ENCODE assay signal across 1 cellular context in the genomic region with DNA sequence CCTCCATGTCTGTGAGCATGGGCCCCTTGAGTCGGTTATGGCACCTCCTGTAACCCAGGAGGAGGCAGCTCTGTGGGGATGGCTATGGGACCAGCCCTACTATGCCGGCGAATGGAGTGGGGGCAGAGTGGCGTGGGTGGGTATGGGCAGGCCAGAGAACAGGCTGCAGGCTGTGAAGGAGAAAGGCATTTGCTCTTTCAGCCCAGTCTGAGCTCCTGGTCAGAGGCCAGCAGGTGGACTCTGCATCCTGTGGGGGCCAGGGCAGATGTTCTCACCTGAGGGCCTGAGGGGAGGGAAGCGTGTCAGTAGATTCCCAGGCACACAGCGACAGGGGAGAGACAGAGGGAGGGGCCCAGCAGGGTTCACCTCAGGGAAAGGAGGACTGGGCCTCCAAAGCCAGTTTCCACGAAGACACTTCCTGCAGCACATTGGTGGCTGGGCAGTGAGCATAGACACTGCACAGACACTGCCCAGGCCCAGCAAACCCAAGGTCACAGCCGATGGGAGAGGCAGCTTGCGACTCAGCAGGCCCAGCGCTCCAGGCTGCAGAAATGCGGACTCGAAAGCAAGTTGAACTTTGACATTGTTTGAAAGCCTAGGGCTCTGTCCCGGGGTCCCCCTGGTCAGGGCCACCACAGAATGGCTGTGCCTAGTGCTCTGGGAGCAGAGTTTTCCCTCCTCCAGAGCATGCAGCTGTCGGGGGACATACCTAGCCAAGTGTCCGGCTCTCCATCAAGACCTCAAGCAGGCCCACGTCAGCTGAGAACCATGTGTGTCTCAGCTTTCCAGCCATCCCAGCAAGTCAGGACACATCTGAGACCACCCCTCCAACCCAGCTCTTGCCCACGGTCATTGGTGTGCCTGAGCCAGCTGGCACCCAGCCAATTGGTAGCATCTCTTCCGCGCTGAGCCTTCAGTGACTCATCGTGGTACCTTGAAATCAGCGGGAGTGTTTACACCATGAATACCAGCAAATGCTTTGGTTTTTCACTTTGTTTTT.
TF ChIP-seq lines count a peak whose summit lies in the region.

No MANE protein-coding gene starts in this region.

TF ChIP-seq in HepG2, 621 proteins besides CTCF, POLR2A, EP300 and RAD21 (continues in another document):
- TF ChIP-seq, protein P1, sequence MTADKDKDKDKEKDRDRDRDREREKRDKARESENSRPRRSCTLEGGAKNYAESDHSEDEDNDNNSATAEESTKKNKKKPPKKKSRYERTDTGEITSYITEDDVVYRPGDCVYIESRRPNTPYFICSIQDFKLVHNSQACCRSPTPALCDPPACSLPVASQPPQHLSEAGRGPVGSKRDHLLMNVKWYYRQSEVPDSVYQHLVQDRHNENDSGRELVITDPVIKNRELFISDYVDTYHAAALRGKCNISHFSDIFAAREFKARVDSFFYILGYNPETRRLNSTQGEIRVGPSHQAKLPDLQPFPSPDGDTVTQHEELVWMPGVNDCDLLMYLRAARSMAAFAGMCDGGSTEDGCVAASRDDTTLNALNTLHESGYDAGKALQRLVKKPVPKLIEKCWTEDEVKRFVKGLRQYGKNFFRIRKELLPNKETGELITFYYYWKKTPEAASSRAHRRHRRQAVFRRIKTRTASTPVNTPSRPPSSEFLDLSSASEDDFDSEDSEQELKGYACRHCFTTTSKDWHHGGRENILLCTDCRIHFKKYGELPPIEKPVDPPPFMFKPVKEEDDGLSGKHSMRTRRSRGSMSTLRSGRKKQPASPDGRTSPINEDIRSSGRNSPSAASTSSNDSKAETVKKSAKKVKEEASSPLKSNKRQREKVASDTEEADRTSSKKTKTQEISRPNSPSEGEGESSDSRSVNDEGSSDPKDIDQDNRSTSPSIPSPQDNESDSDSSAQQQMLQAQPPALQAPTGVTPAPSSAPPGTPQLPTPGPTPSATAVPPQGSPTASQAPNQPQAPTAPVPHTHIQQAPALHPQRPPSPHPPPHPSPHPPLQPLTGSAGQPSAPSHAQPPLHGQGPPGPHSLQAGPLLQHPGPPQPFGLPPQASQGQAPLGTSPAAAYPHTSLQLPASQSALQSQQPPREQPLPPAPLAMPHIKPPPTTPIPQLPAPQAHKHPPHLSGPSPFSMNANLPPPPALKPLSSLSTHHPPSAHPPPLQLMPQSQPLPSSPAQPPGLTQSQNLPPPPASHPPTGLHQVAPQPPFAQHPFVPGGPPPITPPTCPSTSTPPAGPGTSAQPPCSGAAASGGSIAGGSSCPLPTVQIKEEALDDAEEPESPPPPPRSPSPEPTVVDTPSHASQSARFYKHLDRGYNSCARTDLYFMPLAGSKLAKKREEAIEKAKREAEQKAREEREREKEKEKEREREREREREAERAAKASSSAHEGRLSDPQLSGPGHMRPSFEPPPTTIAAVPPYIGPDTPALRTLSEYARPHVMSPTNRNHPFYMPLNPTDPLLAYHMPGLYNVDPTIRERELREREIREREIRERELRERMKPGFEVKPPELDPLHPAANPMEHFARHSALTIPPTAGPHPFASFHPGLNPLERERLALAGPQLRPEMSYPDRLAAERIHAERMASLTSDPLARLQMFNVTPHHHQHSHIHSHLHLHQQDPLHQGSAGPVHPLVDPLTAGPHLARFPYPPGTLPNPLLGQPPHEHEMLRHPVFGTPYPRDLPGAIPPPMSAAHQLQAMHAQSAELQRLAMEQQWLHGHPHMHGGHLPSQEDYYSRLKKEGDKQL (CRISPR knock-in tag; IDR thresholded peaks at IDR 0.05; ENCODE audit: low read depth), result no peak
- TF ChIP-seq, protein P2, sequence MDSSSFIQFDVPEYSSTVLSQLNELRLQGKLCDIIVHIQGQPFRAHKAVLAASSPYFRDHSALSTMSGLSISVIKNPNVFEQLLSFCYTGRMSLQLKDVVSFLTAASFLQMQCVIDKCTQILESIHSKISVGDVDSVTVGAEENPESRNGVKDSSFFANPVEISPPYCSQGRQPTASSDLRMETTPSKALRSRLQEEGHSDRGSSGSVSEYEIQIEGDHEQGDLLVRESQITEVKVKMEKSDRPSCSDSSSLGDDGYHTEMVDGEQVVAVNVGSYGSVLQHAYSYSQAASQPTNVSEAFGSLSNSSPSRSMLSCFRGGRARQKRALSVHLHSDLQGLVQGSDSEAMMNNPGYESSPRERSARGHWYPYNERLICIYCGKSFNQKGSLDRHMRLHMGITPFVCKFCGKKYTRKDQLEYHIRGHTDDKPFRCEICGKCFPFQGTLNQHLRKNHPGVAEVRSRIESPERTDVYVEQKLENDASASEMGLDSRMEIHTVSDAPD (CRISPR knock-in tag; IDR thresholded peaks at IDR 0.05), result 0 out of 2 replicates have a peak, but pooled peaks have one; percentile 63
- no peak for TF ChIP-seq HMG20B (CRISPR knock-in tag; conservative IDR thresholded peaks at IDR 0.05)
- 0 out of 2 replicates have a peak, but pooled peaks have one; percentile 62 for TF ChIP-seq EEA1 (CRISPR knock-in tag; IDR thresholded peaks at IDR 0.05; ENCODE audit: borderline replicate concordance)
- TF ChIP-seq, protein P3, sequence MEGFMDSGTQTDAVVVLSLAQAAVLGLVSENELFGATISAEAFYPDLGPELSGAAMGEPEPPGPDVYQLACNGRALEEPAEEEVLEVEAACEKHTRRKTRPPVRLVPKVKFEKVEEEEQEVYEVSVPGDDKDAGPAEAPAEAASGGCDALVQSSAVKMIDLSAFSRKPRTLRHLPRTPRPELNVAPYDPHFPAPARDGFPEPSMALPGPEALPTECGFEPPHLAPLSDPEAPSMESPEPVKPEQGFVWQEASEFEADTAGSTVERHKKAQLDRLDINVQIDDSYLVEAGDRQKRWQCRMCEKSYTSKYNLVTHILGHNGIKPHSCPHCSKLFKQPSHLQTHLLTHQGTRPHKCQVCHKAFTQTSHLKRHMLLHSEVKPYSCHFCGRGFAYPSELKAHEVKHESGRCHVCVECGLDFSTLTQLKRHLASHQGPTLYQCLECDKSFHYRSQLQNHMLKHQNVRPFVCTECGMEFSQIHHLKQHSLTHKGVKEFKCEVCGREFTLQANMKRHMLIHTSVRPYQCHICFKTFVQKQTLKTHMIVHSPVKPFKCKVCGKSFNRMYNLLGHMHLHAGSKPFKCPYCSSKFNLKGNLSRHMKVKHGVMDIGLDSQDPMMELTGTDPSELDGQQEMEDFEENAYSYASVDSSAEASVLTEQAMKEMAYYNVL (CRISPR knock-in tag; IDR thresholded peaks at IDR 0.05; ENCODE audit: borderline replicate concordance), result peak; percentile 18; the same call in 1 of the 2 replicates
- no peak; the same call in 1 of the 2 replicates for TF ChIP-seq MTF2 (CRISPR knock-in tag; IDR thresholded peaks at IDR 0.05; ENCODE audit: borderline replicate concordance)
- peak; percentile 97 for TF ChIP-seq FOSL2 (CRISPR knock-in tag; IDR thresholded peaks at IDR 0.05)
- TF ChIP-seq, protein P4, sequence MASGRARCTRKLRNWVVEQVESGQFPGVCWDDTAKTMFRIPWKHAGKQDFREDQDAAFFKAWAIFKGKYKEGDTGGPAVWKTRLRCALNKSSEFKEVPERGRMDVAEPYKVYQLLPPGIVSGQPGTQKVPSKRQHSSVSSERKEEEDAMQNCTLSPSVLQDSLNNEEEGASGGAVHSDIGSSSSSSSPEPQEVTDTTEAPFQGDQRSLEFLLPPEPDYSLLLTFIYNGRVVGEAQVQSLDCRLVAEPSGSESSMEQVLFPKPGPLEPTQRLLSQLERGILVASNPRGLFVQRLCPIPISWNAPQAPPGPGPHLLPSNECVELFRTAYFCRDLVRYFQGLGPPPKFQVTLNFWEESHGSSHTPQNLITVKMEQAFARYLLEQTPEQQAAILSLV (CRISPR knock-in tag; IDR thresholded peaks at IDR 0.05; ENCODE audit: borderline replicate concordance), result peak; percentile 26; the same call in 1 of the 2 replicates
- 0 out of 2 replicates have a peak, but pooled peaks have one; percentile 41 for TF ChIP-seq AKAP8 (CRISPR knock-in tag; IDR thresholded peaks at IDR 0.05)
- TF ChIP-seq, protein P5, sequence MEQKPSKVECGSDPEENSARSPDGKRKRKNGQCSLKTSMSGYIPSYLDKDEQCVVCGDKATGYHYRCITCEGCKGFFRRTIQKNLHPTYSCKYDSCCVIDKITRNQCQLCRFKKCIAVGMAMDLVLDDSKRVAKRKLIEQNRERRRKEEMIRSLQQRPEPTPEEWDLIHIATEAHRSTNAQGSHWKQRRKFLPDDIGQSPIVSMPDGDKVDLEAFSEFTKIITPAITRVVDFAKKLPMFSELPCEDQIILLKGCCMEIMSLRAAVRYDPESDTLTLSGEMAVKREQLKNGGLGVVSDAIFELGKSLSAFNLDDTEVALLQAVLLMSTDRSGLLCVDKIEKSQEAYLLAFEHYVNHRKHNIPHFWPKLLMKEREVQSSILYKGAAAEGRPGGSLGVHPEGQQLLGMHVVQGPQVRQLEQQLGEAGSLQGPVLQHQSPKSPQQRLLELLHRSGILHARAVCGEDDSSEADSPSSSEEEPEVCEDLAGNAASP (CRISPR knock-in tag; IDR thresholded peaks at IDR 0.05; ENCODE audit: borderline replicate concordance), result peak; percentile 42; the same call in 1 of the 2 replicates
- no peak for TF ChIP-seq PAWR (CRISPR knock-in tag; IDR thresholded peaks at IDR 0.05; ENCODE audit: borderline replicate concordance)
- peak; percentile 91 for TF ChIP-seq ZNF292 (CRISPR knock-in tag; IDR thresholded peaks at IDR 0.05; ENCODE audit: borderline replicate concordance, low read depth)
- TF ChIP-seq HES4 (CRISPR knock-in tag; IDR thresholded peaks at IDR 0.05; ENCODE audit: borderline replicate concordance), result no peak; the same call in 1 of the 2 replicates
- TF ChIP-seq DPF2 (CRISPR knock-in tag; IDR thresholded peaks at IDR 0.05; ENCODE audit: borderline replicate concordance, low read depth), result peak; percentile 61; the same call in 1 of the 2 replicates
- TF ChIP-seq, protein P6, sequence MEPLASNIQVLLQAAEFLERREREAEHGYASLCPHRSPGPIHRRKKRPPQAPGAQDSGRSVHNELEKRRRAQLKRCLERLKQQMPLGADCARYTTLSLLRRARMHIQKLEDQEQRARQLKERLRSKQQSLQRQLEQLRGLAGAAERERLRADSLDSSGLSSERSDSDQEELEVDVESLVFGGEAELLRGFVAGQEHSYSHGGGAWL (CRISPR knock-in tag; IDR thresholded peaks at IDR 0.05), result no peak
- no peak for TF ChIP-seq ZFYVE20 (CRISPR knock-in tag; IDR thresholded peaks at IDR 0.05; ENCODE audit: borderline replicate concordance, low read depth)
- no peak for TF ChIP-seq ZNF180 (CRISPR knock-in tag; IDR thresholded peaks at IDR 0.05; ENCODE audit: borderline replicate concordance, low read depth)
- TF ChIP-seq ZNF788 (CRISPR knock-in tag; IDR thresholded peaks at IDR 0.05; ENCODE audit: borderline replicate concordance), result no peak
- no peak for TF ChIP-seq SYNCRIP (IDR thresholded peaks at IDR 0.05; ENCODE audit: insufficient read depth, low read depth, low read length)
- TF ChIP-seq, protein P7, sequence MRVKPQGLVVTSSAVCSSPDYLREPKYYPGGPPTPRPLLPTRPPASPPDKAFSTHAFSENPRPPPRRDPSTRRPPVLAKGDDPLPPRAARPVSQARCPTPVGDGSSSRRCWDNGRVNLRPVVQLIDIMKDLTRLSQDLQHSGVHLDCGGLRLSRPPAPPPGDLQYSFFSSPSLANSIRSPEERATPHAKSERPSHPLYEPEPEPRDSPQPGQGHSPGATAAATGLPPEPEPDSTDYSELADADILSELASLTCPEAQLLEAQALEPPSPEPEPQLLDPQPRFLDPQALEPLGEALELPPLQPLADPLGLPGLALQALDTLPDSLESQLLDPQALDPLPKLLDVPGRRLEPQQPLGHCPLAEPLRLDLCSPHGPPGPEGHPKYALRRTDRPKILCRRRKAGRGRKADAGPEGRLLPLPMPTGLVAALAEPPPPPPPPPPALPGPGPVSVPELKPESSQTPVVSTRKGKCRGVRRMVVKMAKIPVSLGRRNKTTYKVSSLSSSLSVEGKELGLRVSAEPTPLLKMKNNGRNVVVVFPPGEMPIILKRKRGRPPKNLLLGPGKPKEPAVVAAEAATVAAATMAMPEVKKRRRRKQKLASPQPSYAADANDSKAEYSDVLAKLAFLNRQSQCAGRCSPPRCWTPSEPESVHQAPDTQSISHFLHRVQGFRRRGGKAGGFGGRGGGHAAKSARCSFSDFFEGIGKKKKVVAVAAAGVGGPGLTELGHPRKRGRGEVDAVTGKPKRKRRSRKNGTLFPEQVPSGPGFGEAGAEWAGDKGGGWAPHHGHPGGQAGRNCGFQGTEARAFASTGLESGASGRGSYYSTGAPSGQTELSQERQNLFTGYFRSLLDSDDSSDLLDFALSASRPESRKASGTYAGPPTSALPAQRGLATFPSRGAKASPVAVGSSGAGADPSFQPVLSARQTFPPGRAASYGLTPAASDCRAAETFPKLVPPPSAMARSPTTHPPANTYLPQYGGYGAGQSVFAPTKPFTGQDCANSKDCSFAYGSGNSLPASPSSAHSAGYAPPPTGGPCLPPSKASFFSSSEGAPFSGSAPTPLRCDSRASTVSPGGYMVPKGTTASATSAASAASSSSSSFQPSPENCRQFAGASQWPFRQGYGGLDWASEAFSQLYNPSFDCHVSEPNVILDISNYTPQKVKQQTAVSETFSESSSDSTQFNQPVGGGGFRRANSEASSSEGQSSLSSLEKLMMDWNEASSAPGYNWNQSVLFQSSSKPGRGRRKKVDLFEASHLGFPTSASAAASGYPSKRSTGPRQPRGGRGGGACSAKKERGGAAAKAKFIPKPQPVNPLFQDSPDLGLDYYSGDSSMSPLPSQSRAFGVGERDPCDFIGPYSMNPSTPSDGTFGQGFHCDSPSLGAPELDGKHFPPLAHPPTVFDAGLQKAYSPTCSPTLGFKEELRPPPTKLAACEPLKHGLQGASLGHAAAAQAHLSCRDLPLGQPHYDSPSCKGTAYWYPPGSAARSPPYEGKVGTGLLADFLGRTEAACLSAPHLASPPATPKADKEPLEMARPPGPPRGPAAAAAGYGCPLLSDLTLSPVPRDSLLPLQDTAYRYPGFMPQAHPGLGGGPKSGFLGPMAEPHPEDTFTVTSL (CRISPR knock-in tag; IDR thresholded peaks at IDR 0.05; ENCODE audit: borderline replicate concordance), result 0 out of 2 replicates have a peak, but pooled peaks have one; percentile 4
- TF ChIP-seq, protein P8, sequence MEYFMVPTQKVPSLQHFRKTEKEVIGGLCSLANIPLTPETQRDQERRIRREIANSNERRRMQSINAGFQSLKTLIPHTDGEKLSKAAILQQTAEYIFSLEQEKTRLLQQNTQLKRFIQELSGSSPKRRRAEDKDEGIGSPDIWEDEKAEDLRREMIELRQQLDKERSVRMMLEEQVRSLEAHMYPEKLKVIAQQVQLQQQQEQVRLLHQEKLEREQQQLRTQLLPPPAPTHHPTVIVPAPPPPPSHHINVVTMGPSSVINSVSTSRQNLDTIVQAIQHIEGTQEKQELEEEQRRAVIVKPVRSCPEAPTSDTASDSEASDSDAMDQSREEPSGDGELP (IDR thresholded peaks at IDR 0.05; ENCODE audit: borderline replicate concordance, low read depth), result 0 out of 2 replicates have a peak, but pooled peaks have one; percentile 7
- TF ChIP-seq, protein P9, sequence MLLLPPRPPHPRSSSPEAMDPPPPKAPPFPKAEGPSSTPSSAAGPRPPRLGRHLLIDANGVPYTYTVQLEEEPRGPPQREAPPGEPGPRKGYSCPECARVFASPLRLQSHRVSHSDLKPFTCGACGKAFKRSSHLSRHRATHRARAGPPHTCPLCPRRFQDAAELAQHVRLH (CRISPR knock-in tag; IDR thresholded peaks at IDR 0.05; ENCODE audit: borderline replicate concordance, low read depth), result no peak; the same call in 1 of the 2 replicates
- TF ChIP-seq ZNF160 (CRISPR knock-in tag; IDR thresholded peaks at IDR 0.05), result no peak
